ENCODE assay signal across 8 cellular contexts in the genomic region with DNA sequence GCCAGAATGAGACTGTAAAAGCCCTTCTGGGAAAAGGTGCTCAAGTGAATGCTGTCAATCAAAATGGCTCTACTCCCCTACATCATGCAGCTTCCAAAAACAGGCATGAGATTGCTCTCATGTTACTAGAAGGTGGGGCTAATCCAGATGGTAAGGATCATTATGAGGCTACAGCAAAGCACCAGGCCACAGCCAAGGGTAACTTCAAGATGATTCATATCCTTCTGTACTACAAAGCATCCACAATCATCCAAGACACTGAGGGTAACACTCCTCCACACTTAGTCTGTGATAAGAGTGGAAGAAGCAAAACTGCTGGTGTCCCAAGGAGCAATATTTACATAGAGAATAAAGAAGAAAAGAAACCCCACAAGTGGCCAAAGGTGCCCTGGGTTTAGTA. TPM values are rescaled to one million over a fixed set of nuclear protein-coding genes. Genes with fewer than 3 reads are reported as not detected.
DNase-seq lines count a peak whose midpoint lies in the region; ATAC-seq and TF ChIP-seq lines count a peak whose summit lies in the region.

No MANE protein-coding gene starts in this region.

- intact Hi-C loops in Caco-2 (cut with micrococcal nuclease; ENCODE audit: unreplicated experiment), result loop anchor here (5.0 to 10.0 kb wide), 2 partner anchors 122 to 399 kb away; partner anchors contain the start of gene PTPN1
- intact Hi-C loops in posterior cingulate gyrus (cut with DNase I), result no loop called here
- intact Hi-C loops in stomach (cut with DNase I; ENCODE audit: low total_unique reads), result no loop called here

- H3K9me3 ChIP-seq in Caco-2, result no peaks in the 10 kb centered on the region
- no peaks in the 10 kb centered on the region for H3K9me3 ChIP-seq in lung (ENCODE audit: control insufficient read depth in 2 of 2, insufficient read depth in 1 of 2, low read length in 1 of 2)
- no peaks in the 10 kb centered on the region for H3K9me3 ChIP-seq in stomach

- peaks cover 1% of the 10 kb centered on the region; the same call in 1 of the 2 replicates for H3K36me3 ChIP-seq in Caco-2 (ENCODE audit: control insufficient read depth, insufficient read depth, low read length)
- peaks cover 0 to 2% of the 10 kb centered on the region in 2 donors for H3K36me3 ChIP-seq in lung (ENCODE audit: control insufficient read depth in 2 of 2, insufficient read depth in 2 of 2, low read length in 2 of 2)
- H3K36me3 ChIP-seq in stomach, result peaks cover 0 to 3% (median 0%) of the 10 kb centered on the region in 4 donors

- no peak for TF ChIP-seq POLR2A in stomach (IDR thresholded peaks at IDR 0.05)

- TF ChIP-seq CTCF in Caco-2 (IDR thresholded peaks at IDR 0.05; ENCODE audit: insufficient read depth in 1 of 2, low read depth in 1 of 2, low read length in 1 of 2, severe bottlenecking in 1 of 2, unreplicated experiment in 1 of 2), result no peak
- TF ChIP-seq CTCF in lung (IDR thresholded peaks at IDR 0.05; ENCODE audit: control extremely low read depth, extremely low read depth), result no peak
- no peak for TF ChIP-seq CTCF in stomach (IDR thresholded peaks at IDR 0.05)

- TF ChIP-seq EP300 in stomach (IDR thresholded peaks at IDR 0.05), result no peak

- H3K4me3 Mint-ChIP-seq in Caco-2 (ENCODE audit: unreplicated experiment), result no peak overlapping the region
- H3K4me3 Mint-ChIP-seq in activated CD8-positive, alpha-beta T cell treated with anti-CD3 and anti-CD28 coated beads, Interleukin-2, amount 10 ng/mL, durations not matched to agents 7 days and 5 days, result no peak overlapping the region

- H3K27ac ChIP-seq in lung (ENCODE audit: low read depth in 1 of 2, low read length in 1 of 2) (no peak overlapping the region), stomach (peak overlapping the region in 2 of 5 donors; percentile 7 to 26)

- BruUV-seq in Caco-2 (replicated peaks; lab: Mats Ljungman, UMichigan), result no TSS peak

- H3K4me1 ChIP-seq in Caco-2, result peaks cover 64% of the 10 kb centered on the region
- peaks cover 7 to 47% of the 10 kb centered on the region in 2 donors for H3K4me1 ChIP-seq in lung (ENCODE audit: control insufficient read depth in 2 of 2, insufficient read depth in 2 of 2, low read length in 2 of 2)
- H3K4me1 ChIP-seq in stomach, result peaks cover 59 to 92% (median 78%) of the 10 kb centered on the region in 4 donors

- H3K4me3 ChIP-seq in Caco-2 (ENCODE audit: low read depth, low read length), result no peak overlapping the region
- H3K4me3 ChIP-seq in lung, result no peak overlapping the region
- no peak overlapping the region for H3K4me3 ChIP-seq in stomach

- H3K27ac Mint-ChIP-seq in Caco-2 (ENCODE audit: unreplicated experiment), result peak overlapping the region; percentile 75
- peak overlapping the region; percentile 70 for H3K27ac Mint-ChIP-seq in activated CD8-positive, alpha-beta T cell treated with anti-CD3 and anti-CD28 coated beads, Interleukin-2, amount 10 ng/mL, durations not matched to agents 7 days and 5 days

- H3K4me1 Mint-ChIP-seq in Caco-2 (ENCODE audit: low read depth, unreplicated experiment), result peaks cover 82% of the 10 kb centered on the region
- peaks cover 62% of the 10 kb centered on the region for H3K4me1 Mint-ChIP-seq in activated CD8-positive, alpha-beta T cell treated with anti-CD3 and anti-CD28 coated beads, Interleukin-2, amount 10 ng/mL, durations not matched to agents 7 days and 5 days (ENCODE audit: low read depth)

- CTCF ChIA-PET in Caco-2 (lab: Charles Lee), result no interaction called here
- CTCF ChIA-PET in activated CD8-positive, alpha-beta T cell treated with anti-CD3 and anti-CD28 coated beads, Interleukin-2, amount 10 ng/mL, durations not matched to agents 7 days and 5 days (lab: Charles Lee), result interaction anchor here (1.0 to 9.1 kb wide), 4 partner anchors 10 to 120 kb away, joined by 3 to 98 read pairs (median 18); partner anchors contain the start of genes ADNP and BCAS4

- H3K27me3 Mint-ChIP-seq in Caco-2 (ENCODE audit: insufficient read depth, unreplicated experiment), result no peaks in the 10 kb centered on the region
- H3K27me3 Mint-ChIP-seq in activated CD8-positive, alpha-beta T cell treated with anti-CD3 and anti-CD28 coated beads, Interleukin-2, amount 10 ng/mL, durations not matched to agents 7 days and 5 days (ENCODE audit: low read depth), result no peaks in the 10 kb centered on the region

- peaks cover 80% of the 10 kb centered on the region for H3K36me3 Mint-ChIP-seq in Caco-2 (ENCODE audit: insufficient read depth, unreplicated experiment)
- peaks cover 62% of the 10 kb centered on the region for H3K36me3 Mint-ChIP-seq in activated CD8-positive, alpha-beta T cell treated with anti-CD3 and anti-CD28 coated beads, Interleukin-2, amount 10 ng/mL, durations not matched to agents 7 days and 5 days (ENCODE audit: low read depth)

- no peaks in the 10 kb centered on the region for H3K9me3 Mint-ChIP-seq in Caco-2 (ENCODE audit: unreplicated experiment)
- no peaks in the 10 kb centered on the region for H3K9me3 Mint-ChIP-seq in activated CD8-positive, alpha-beta T cell treated with anti-CD3 and anti-CD28 coated beads, Interleukin-2, amount 10 ng/mL, durations not matched to agents 7 days and 5 days (ENCODE audit: insufficient read depth)

- ATAC-seq in HG03196 (IDR thresholded peaks at IDR 0.05; ENCODE audit: unreplicated experiment) (peak; percentile 40), lung (ENCODE audit: insufficient read depth, low FRiP score) (peak; percentile 41), HG02852 (IDR thresholded peaks at IDR 0.05; ENCODE audit: unreplicated experiment) (no peak)
- ATAC-seq in activated CD8-positive, alpha-beta T cell treated with anti-CD3 and anti-CD28 coated beads, Interleukin-2, amount 10 ng/mL, durations not matched to agents 7 days and 5 days, result peak; percentile 67

- no peaks in the 10 kb centered on the region for H3K27me3 ChIP-seq in Caco-2 (replicated peaks; ENCODE audit: control insufficient read depth, insufficient read depth, low read length)
- no peaks in the 10 kb centered on the region for H3K27me3 ChIP-seq in lung (ENCODE audit: control insufficient read depth, insufficient read depth)
- no peaks in the 10 kb centered on the region for H3K27me3 ChIP-seq in stomach

- DNase-seq in Caco-2, result no peak
- no peak for DNase-seq in activated CD8-positive, alpha-beta T cell treated with anti-CD3 and anti-CD28 coated beads, Interleukin-2, amount 10 ng/mL, durations not matched to agents 7 days and 5 days
- DNase-seq in lung (ENCODE audit: low spot score), result no peak
- no peak for DNase-seq in posterior cingulate gyrus
- no peak for DNase-seq in SIG-M5 treated with dmso at 0.1 percent for 504 hours (lab: John Stamatoyannopoulos, UW; ENCODE audit: unreplicated experiment)
- no peak for DNase-seq in stomach

- POLR2A ChIA-PET in Caco-2 (lab: Charles Lee), result no interaction called here
- POLR2A ChIA-PET in activated CD8-positive, alpha-beta T cell treated with anti-CD3 and anti-CD28 coated beads, Interleukin-2, amount 10 ng/mL, durations not matched to agents 7 days and 5 days (lab: Charles Lee), result no interaction called here

RNA-seq across cellular contexts. Expression of gene ADNP, which starts 17.3 kb away (rescaled TPM):
- total RNA-seq in Caco-2 (2022), result 154 and 157 TPM in 2 replicates
- total RNA-seq in activated CD8-positive, alpha-beta T cell treated with anti-CD3 and anti-CD28 coated beads, Interleukin-2, amount 10 ng/mL, durations not matched to agents 7 days and 5 days, result 10 to 100 TPM; 62.5 to 67.6 TPM
- total RNA-seq in lung, result 10 to 100 TPM; 49.0 to 81.5 TPM
- 10 to 100 TPM; 18.0 to 33.9 TPM for polyA plus RNA-seq in lung
- 10 to 100 TPM; 39.7 to 67.4 (median 57.1) TPM for total RNA-seq in stomach
- 10 to 100 TPM; 19.9 to 41.3 (median 20.4) TPM for polyA plus RNA-seq in stomach

RNA-seq across cellular contexts. Expression of gene DPM1, which starts 44.4 kb away (rescaled TPM):
- 170 and 188 TPM in 2 replicates for total RNA-seq in Caco-2 (2022)
- total RNA-seq in activated CD8-positive, alpha-beta T cell treated with anti-CD3 and anti-CD28 coated beads, Interleukin-2, amount 10 ng/mL, durations not matched to agents 7 days and 5 days, result 10 to 100 TPM; 50.6 to 53.0 TPM
- 10 to 100 TPM; 32.2 to 34.5 TPM for total RNA-seq in lung
- polyA plus RNA-seq in lung, result 10 to 100 TPM; 27.9 to 57.3 TPM
- total RNA-seq in stomach, result 10 to 100 TPM; 10.7 to 74.1 (median 33.2) TPM
- polyA plus RNA-seq in stomach, result 10 to 100 TPM; 47.9 to 53.2 (median 52.7) TPM

RNA-seq across cellular contexts. Expression of gene MOCS3, which starts 44.6 kb away (rescaled TPM):
- 12.9 and 13.2 TPM in 2 replicates for total RNA-seq in Caco-2 (2022)
- 1 to 10 TPM; 4.8 to 5.7 TPM for total RNA-seq in activated CD8-positive, alpha-beta T cell treated with anti-CD3 and anti-CD28 coated beads, Interleukin-2, amount 10 ng/mL, durations not matched to agents 7 days and 5 days
- 1 to 10 TPM; 3.3 to 5.9 TPM for total RNA-seq in lung
- 1 to 10 TPM; 1.8 to 3.4 TPM for polyA plus RNA-seq in lung
- 1 to 10 TPM in 3 of 5 donors, under 1 TPM in 1, not detected in 1; 0.89 to 7.0 (median 2.7) TPM for total RNA-seq in stomach
- 1 to 10 TPM; 2.1 to 2.4 (median 2.2) TPM for polyA plus RNA-seq in stomach
